ENCODE assay signal across 23 cellular contexts in the genomic region with DNA sequence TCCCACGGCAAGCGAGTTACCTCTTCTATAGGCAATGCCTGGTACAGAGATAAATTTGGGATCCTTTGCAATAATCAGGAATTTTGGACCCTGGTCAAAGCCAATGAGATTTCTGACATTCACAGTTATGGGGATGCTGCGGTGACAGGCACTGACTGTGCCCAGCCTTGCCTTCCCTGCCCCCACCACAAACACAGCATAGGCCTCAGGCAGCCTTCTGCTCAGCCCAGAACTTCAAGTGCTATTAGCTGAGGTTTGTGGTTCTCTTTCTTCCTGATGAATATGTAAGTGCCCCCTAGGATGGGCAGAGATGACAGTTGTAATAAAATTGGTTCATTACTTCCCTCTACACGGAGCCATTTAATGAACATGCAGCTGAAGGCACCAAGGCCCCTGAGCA.
DNase-seq lines count a peak whose midpoint lies in the region; ATAC-seq and TF ChIP-seq lines count a peak whose summit lies in the region.
"Had no signal": no experiment of that assay in that cellular context is flagged by ENCODE, and none has a peak within 500 bp of the region (broad histone marks: within the 10 kb centered on the region; RNA-seq: fewer than 3 reads in every experiment).

No MANE protein-coding gene starts in this region.

- no peak for TF ChIP-seq POLR2A in GM18505 (IDR thresholded peaks at IDR 0.05; ENCODE audit: borderline replicate concordance, extremely low read depth, insufficient read depth, insufficient read length)

- DNase-seq in NCI-H1417 (lab: John Stamatoyannopoulos, UW): peak; percentile 26 to 76 (median 53)
- DNase-seq in NCI-H1417 treated with DMSO at 0.1 percent for 48 hours (lab: John Stamatoyannopoulos, UW): no peak
- peak; percentile 92 to 93 for DNase-seq in NCI-H526 (lab: John Stamatoyannopoulos, UW)
- DNase-seq in globus pallidus (ENCODE audit: low spot score): peak; percentile 14
- no peak for DNase-seq in activated CD4-positive, alpha-beta T cell treated with anti-CD3 and anti-CD28 coated beads, Interleukin-2, amount 50 U/mL, for 48 hours
- no peak for DNase-seq in NCI-H2227 (lab: John Stamatoyannopoulos, UW; ENCODE audit: unreplicated experiment)
- DNase-seq: activated CD4-positive, alpha-beta T cell treated with anti-CD3 and anti-CD28 coated beads for 48 hours; activated effector memory CD4-positive, alpha-beta T cell treated with anti-CD3 and anti-CD28 coated beads, Interleukin-2, amount 50 U/mL, for 16 hours; activated naive CD8-positive, alpha-beta T cell treated with anti-CD3 and anti-CD28 coated beads for 36 hours; activated T-cell treated with anti-CD3 and anti-CD28 coated beads, Interleukin-2, amount 50 U/mL, for 1 hour; aorta; effector CD4-positive, alpha-beta T cell; left cardiac atrium; NCI-H2171 treated with DMSO at 0.1 percent for 48 hours; SJCRH30; stimulated activated CD4-positive, alpha-beta T cell treated with anti-CD3 and anti-CD28 coated beads, Interleukin-15, amount 100 ng/mL, for 24 hours; upper lobe of left lung had no signal

- ATAC-seq in GM18505 (IDR thresholded peaks at IDR 0.05; ENCODE audit: unreplicated experiment): no peak
- ATAC-seq: gastroesophageal sphincter; GM23338; left cardiac atrium; stimulated activated memory B cell treated with anti-CD40 and anti-IgM and Interleukin-4, amounts not matched to agents 10 μg/mL and 1 μg/mL and 100 μg/mL, for 72 hours had no signal

- peak overlapping the region; percentile 47 for H3K27ac ChIP-seq in temporal lobe (ENCODE audit: low read depth, low read length)
- H3K27ac ChIP-seq: gastroesophageal sphincter, hepatocyte, SJCRH30, upper lobe of left lung had no signal

Comparison
In these comparisons a context has a peak if more than half of its experiments do, and no peak if none do; other contexts are left out.
1. DNase-seq: peak in NCI-H1417 (3 of 3), NCI-H526 (2 of 2) and globus pallidus (single experiment); none in NCI-H1417 treated with DMSO at 0.1 percent for 48 hours (single experiment), activated CD4-positive, alpha-beta T cell treated with anti-CD3 and anti-CD28 coated beads, Interleukin-2, amount 50 U/mL, for 48 hours (0 of 2) and NCI-H2227 (single experiment).